22 cellular contexts compared by ENCODE assay signal in the genomic region with DNA sequence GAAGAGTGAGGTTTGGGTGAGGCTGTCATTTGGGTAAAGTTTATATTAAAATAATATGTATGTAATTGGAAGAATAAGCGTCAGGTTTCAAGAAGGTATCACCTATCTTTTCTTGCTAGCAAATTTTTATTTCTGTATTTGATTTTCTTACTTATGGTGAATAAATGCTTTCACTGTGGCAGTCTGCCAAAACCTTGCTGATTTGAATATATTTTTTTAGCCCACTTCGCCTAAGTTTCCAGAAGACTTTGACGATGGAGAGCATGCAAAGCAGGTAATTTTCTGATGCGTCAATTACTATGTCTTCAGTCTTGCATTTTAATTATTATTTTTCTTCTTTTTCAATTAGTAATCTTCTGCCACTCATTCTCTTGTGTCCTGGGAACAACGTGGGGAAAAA.
"Had no signal": no experiment of that assay in that cellular context is flagged by ENCODE, and none has a peak within 500 bp of the region (broad histone marks: within the 10 kb centered on the region; RNA-seq: fewer than 3 reads in every experiment).

No MANE protein-coding gene starts in this region.

- H3K4me3 Mint-ChIP-seq: activated CD4-positive, alpha-beta memory T cell treated with anti-CD3 and anti-CD28 coated beads, Interleukin-2, amount 10 ng/mL, durations not matched to agents 7 days and 5 days; activated CD8-positive, alpha-beta memory T cell treated with anti-CD3 and anti-CD28 coated beads, Interleukin-2, amount 10 ng/mL, durations not matched to agents 7 days and 5 days; activated naive CD4-positive, alpha-beta T cell treated with anti-CD3 and anti-CD28 coated beads, Interleukin-2, amount 10 ng/mL, durations not matched to agents 7 days and 5 days; endodermal cell; natural killer cell had no signal

- H3K27ac ChIP-seq: esophagus squamous epithelium, gastrocnemius medialis, spleen, stomach, transverse colon had no signal

- H3K27me3 Mint-ChIP-seq: activated CD4-positive, alpha-beta memory T cell treated with anti-CD3 and anti-CD28 coated beads, Interleukin-2, amount 10 ng/mL, durations not matched to agents 7 days and 5 days; activated CD8-positive, alpha-beta memory T cell treated with anti-CD3 and anti-CD28 coated beads, Interleukin-2, amount 10 ng/mL, durations not matched to agents 7 days and 5 days; activated naive CD4-positive, alpha-beta T cell treated with anti-CD3 and anti-CD28 coated beads, Interleukin-2, amount 10 ng/mL, durations not matched to agents 7 days and 5 days; progenitor cell of endocrine pancreas had no signal

- H3K4me1 ChIP-seq: esophagus squamous epithelium, gastrocnemius medialis, spleen had no signal

- H3K4me1 Mint-ChIP-seq: natural killer cell had no signal

- DNase-seq: activated CD4-positive, alpha-beta memory T cell treated with anti-CD3 and anti-CD28 coated beads, Interleukin-2, amount 10 ng/mL, durations not matched to agents 7 days and 5 days; activated CD4-positive, alpha-beta T cell treated with anti-CD3 and anti-CD28 coated beads for 4 hours; activated CD4-positive, CD25-positive, alpha-beta regulatory T cell; activated CD8-positive, alpha-beta memory T cell treated with anti-CD3 and anti-CD28 coated beads, Interleukin-2, amount 10 ng/mL, durations not matched to agents 7 days and 5 days; activated effector memory CD4-positive, alpha-beta T cell treated with anti-CD3 and anti-CD28 coated beads, Interleukin-2, amount 50 U/mL, for 16 hours; activated naive CD4-positive, alpha-beta T cell treated with anti-CD3 and anti-CD28 coated beads, Interleukin-2, amount 10 ng/mL, durations not matched to agents 7 days and 5 days; activated T-cell treated with anti-CD3 and anti-CD28 coated beads for 4 hours; amygdala; cerebellar nuclear complex; cortex of kidney; endodermal cell; esophagus squamous epithelium; gastrocnemius medialis; left ventricle myocardium superior; mammary epithelial cell; midbrain; natural killer cell; spleen; stomach; T1000; transverse colon had no signal

- H3K27ac Mint-ChIP-seq: activated CD4-positive, alpha-beta memory T cell treated with anti-CD3 and anti-CD28 coated beads, Interleukin-2, amount 10 ng/mL, durations not matched to agents 7 days and 5 days; activated CD8-positive, alpha-beta memory T cell treated with anti-CD3 and anti-CD28 coated beads, Interleukin-2, amount 10 ng/mL, durations not matched to agents 7 days and 5 days; activated naive CD4-positive, alpha-beta T cell treated with anti-CD3 and anti-CD28 coated beads, Interleukin-2, amount 10 ng/mL, durations not matched to agents 7 days and 5 days; endodermal cell; natural killer cell; progenitor cell of endocrine pancreas had no signal

- H3K9me3 ChIP-seq: esophagus squamous epithelium, gastrocnemius medialis, spleen, stomach, transverse colon had no signal

- ATAC-seq: activated CD8-positive, alpha-beta memory T cell treated with anti-CD3 and anti-CD28 coated beads, Interleukin-2, amount 10 ng/mL, durations not matched to agents 7 days and 5 days; gastrocnemius medialis; left ventricle myocardium superior; natural killer cell had no signal

- H3K4me3 ChIP-seq: esophagus squamous epithelium, gastrocnemius medialis, spleen, stomach, transverse colon had no signal

- H3K27me3 ChIP-seq: esophagus squamous epithelium, gastrocnemius medialis, spleen, stomach, transverse colon had no signal

- H3K9me3 Mint-ChIP-seq: activated CD4-positive, alpha-beta memory T cell treated with anti-CD3 and anti-CD28 coated beads, Interleukin-2, amount 10 ng/mL, durations not matched to agents 7 days and 5 days; activated naive CD4-positive, alpha-beta T cell treated with anti-CD3 and anti-CD28 coated beads, Interleukin-2, amount 10 ng/mL, durations not matched to agents 7 days and 5 days; endodermal cell; natural killer cell had no signal
